ENCODE assay signal across 1 cellular context in the genomic region with DNA sequence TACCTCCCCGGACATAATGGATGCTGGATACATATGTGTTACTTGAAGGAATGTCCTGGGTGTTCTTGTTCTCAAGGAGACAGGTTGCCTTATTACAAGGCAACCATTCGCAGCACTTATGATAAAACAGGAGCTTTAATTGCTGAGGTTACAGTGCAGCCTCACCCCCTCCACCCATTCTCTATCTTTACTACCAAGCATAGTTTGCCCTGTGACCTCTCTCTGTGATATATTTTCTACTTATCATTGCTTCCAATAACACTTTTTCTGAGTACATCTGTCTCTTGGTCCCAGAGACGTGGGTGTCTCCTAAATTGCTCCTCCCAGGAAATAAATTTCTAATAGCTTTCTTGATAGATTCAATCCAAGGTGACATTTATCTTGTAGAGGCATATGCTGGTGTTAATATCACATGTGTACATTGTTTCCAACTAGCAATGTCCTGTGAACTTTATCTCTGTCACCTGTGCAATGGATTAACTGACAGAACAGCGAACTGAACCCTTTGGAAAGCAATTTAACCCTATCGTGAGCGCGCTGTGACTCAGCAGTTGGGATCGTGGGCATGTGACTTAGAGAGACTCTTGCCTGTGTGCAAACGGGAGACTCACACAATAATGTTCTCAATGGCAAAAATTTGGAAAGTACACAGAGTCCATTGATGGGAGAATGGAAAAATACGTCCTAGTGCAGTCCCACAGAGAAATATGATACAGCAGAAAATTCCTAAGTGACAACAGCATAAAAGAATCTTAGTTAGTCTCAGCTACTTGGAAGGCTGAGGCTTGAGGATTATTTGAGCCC.
A peak's percentile ranks its signal among the peaks of the same experiment; 100 is the strongest.
TF ChIP-seq lines count a peak whose summit lies in the region.

No MANE protein-coding gene starts in this region.

TF ChIP-seq in K562, 482 proteins besides CTCF, POLR2A, EP300 and RAD21 (continued from another document):
- TF ChIP-seq, protein P1, sequence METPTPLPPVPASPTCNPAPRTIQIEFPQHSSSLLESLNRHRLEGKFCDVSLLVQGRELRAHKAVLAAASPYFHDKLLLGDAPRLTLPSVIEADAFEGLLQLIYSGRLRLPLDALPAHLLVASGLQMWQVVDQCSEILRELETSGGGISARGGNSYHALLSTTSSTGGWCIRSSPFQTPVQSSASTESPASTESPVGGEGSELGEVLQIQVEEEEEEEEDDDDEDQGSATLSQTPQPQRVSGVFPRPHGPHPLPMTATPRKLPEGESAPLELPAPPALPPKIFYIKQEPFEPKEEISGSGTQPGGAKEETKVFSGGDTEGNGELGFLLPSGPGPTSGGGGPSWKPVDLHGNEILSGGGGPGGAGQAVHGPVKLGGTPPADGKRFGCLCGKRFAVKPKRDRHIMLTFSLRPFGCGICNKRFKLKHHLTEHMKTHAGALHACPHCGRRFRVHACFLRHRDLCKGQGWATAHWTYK (CRISPR knock-in tag; IDR thresholded peaks at IDR 0.05), result 0 out of 2 replicates have a peak, but pooled peaks have one; percentile 14
- peak; percentile 95 for TF ChIP-seq HDAC2 (IDR thresholded peaks at IDR 0.05)
- TF ChIP-seq NR2C2 (CRISPR knock-in tag; IDR thresholded peaks at IDR 0.05), result no peak
- TF ChIP-seq NR2C2 (tag; IDR thresholded peaks at IDR 0.05), result peak; percentile 81
- TF ChIP-seq CHD4 (IDR thresholded peaks at IDR 0.05; ENCODE audit: insufficient read depth, insufficient replicate concordance, low read depth, low read length, poor library complexity, severe bottlenecking), result peak; percentile 50
- peak; percentile 41 for TF ChIP-seq BRD9 (IDR thresholded peaks at IDR 0.05; ENCODE audit: low read depth, partially characterized antibody)
- peak; percentile 42 to 79; a peak in 3 of 4 replicates for TF ChIP-seq ARNT (IDR thresholded peaks at IDR 0.05)
- TF ChIP-seq, protein P2, sequence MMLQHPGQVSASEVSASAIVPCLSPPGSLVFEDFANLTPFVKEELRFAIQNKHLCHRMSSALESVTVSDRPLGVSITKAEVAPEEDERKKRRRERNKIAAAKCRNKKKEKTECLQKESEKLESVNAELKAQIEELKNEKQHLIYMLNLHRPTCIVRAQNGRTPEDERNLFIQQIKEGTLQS (IDR thresholded peaks at IDR 0.05), result peak; percentile 69
- TF ChIP-seq, protein P2 (CRISPR knock-in tag; conservative IDR thresholded peaks at IDR 0.05), result peak; percentile 59; the same call in 1 of the 2 replicates
- peak; percentile 89 for TF ChIP-seq FOSL1 (tag; conservative IDR thresholded peaks at IDR 0.05)
- TF ChIP-seq MTA1 (IDR thresholded peaks at IDR 0.05; ENCODE audit: borderline replicate concordance), result peak; percentile 87
